In the genomic region with DNA sequence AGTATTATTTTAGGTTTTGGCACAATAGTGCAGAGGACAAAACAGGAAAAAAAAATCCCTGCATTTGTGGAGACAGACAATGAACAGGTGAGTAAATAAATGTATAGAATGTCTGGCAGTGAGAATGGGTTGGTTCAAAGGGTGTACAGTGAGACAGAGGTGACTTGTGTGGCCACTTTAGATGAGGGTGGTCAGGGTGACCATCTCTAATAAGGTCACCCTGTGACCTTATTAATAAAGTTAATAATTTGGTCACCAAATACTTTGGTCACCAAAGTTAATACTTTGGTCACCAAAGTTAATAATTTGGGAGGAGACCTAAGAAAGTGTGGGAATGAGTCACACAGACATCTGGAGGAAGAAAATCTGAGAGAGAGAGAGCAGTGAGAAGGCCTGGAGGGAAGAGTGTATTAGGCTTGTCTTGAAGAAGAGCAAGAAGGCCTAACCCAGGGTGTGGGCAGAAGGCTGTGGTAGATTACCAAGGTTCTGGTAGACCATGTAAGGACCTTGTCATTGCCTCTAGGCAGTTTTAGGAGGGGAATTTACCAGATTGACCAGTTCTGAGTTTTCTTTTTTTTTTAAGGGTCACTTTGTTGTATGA, we compare ENCODE assay signal across 13 cellular contexts.
A peak's percentile ranks its signal among the peaks of the same experiment; 100 is the strongest.
DNase-seq lines count a peak whose midpoint lies in the region; ATAC-seq, FAIRE-seq and TF ChIP-seq lines count a peak whose summit lies in the region.
"Had no signal": no experiment of that assay in that cellular context is flagged by ENCODE, and none has a peak within 500 bp of the region (broad histone marks: within the 10 kb centered on the region; RNA-seq: fewer than 3 reads in every experiment).

No MANE protein-coding gene starts in this region.

- TF ChIP-seq POLR2A in GM12878 (IDR thresholded peaks at IDR 0.05; ENCODE audit: low read depth, low read length) (no peak), transverse colon (IDR thresholded peaks at IDR 0.05) (no peak)

- TF ChIP-seq RAD21 in GM12878 (IDR thresholded peaks at IDR 0.05; ENCODE audit: insufficient read depth, low read depth, low read length), result no peak

- H3K4me1 ChIP-seq in GM12878 (ENCODE audit: control insufficient read depth, insufficient read depth, low read length) (no peaks in the 10 kb centered on the region), transverse colon (no peaks in the 10 kb centered on the region)

- H3K4me2 ChIP-seq in GM12878 (ENCODE audit: control insufficient read depth, insufficient read depth), result no peak overlapping the region

- DNase-seq in GM12878 (ENCODE audit: low read depth, low spot score) (no peak), NCI-H510A (lab: John Stamatoyannopoulos, UW) (no peak), hippocampal formation (lab: John Stamatoyannopoulos, UW) (no peak), SHP77 treated with DMSO at 0.1 percent for 48 hours (lab: John Stamatoyannopoulos, UW) (no peak), transverse colon (no peak)
- DNase-seq: C1 segment of cervical spinal cord, MG63, NCI-H82 had no signal

- RAD21 ChIA-PET in GM12878 (lab: Charles Lee; ENCODE audit: unreplicated experiment), result no interaction called here

- H3K4me3 ChIP-seq in GM12878, result no peak overlapping the region
- no peak overlapping the region for H3K4me3 ChIP-seq in transverse colon
- H3K4me3 ChIP-seq: lung, MG63, SK-N-MC had no signal

- H3K9me3 ChIP-seq in GM12878 (replicated peaks; ENCODE audit: control insufficient read depth, insufficient read depth, low read length) (no peaks in the 10 kb centered on the region; the same call in 1 of the 3 replicates), transverse colon (no peaks in the 10 kb centered on the region)
- H3K9me3 ChIP-seq: MG63 had no signal

- H4K20me1 ChIP-seq in GM12878 (ENCODE audit: control insufficient read depth, insufficient read depth), result no peaks in the 10 kb centered on the region

- TF ChIP-seq CTCF in GM12878 (IDR thresholded peaks at IDR 0.05 in 2 of 3, conservative IDR thresholded peaks at IDR 0.05 in 1 of 3; ENCODE audit: control insufficient read depth in 2 of 3, extremely low read depth in 1 of 3, insufficient read depth in 1 of 3, low read depth in 3 of 3, low read length in 3 of 3) (no peak), transverse colon (IDR thresholded peaks at IDR 0.05) (no peak)

- no peak overlapping the region for H2AFZ ChIP-seq in GM12878 (ENCODE audit: control insufficient read depth, low read depth, low read length)

- peak; percentile 73 for ATAC-seq in GM18867 (IDR thresholded peaks at IDR 0.05; ENCODE audit: unreplicated experiment)
- peak; percentile 60 for ATAC-seq in GM21515 (IDR thresholded peaks at IDR 0.05; ENCODE audit: unreplicated experiment)
- peak; percentile 65 for ATAC-seq in HG03066 (IDR thresholded peaks at IDR 0.05; ENCODE audit: low read depth, unreplicated experiment)
- ATAC-seq in GM12878, result peak; percentile 85

- SMC1A ChIA-PET in GM12878 (lab: Charles Lee; ENCODE audit: uncharacterized antibody, unreplicated experiment), result interaction anchor here (0.6 kb wide), 1 partner anchor 560 kb away, joined by 3 read pairs; no protein-coding TSS in a partner anchor

- in situ Hi-C loops in GM12878 (cut with MboI) (loop anchor here (25.0 kb wide), 1 partner anchor 1203 kb away; no protein-coding TSS in a partner anchor), transverse colon (cut with MboI; ENCODE audit: low pct_ligation_motif_present in 1 of 4, low pct_unique_long_range_greater_than_20kb in 1 of 4, low sequenced_read_pairs in 3 of 4) (loop anchor here in 1 of 4 donors (25.0 kb wide), 1 partner anchor 97 kb away; no protein-coding TSS in a partner anchor)

- POLR2A ChIA-PET in GM12878 (lab: Charles Lee), result no interaction called here

- H3K27me3 ChIP-seq in GM12878 (replicated peaks in 1 of 2; ENCODE audit: control insufficient read depth in 2 of 2, insufficient read depth in 2 of 2, low read length in 1 of 2) (no peaks in the 10 kb centered on the region), transverse colon (no peaks in the 10 kb centered on the region)
- H3K27me3 ChIP-seq: MG63 had no signal

- intact Hi-C loops in GM12878 (cut with micrococcal nuclease; ENCODE audit: unreplicated experiment) (loop anchor here (2.0 kb wide), 1 partner anchor 323 kb away; no protein-coding TSS in a partner anchor), transverse colon (cut with DNase I; ENCODE audit: low total_unique reads) (no loop called here)

- no TSS peak for BruUV-seq in GM12878 (replicated peaks; lab: Mats Ljungman, UMichigan)

- no peak overlapping the region for H3K9ac ChIP-seq in GM12878 (ENCODE audit: control insufficient read depth, insufficient read depth, low read length)

- H3K79me2 ChIP-seq in GM12878 (ENCODE audit: control insufficient read depth, insufficient read depth, low read length), result no peaks in the 10 kb centered on the region

- H3K36me3 ChIP-seq in GM12878 (ENCODE audit: control insufficient read depth in 2 of 2, insufficient read depth in 2 of 2, low read length in 1 of 2), result no peaks in the 10 kb centered on the region
- no peaks in the 10 kb centered on the region for H3K36me3 ChIP-seq in transverse colon
- H3K36me3 ChIP-seq: MG63 had no signal

- FAIRE-seq in GM12878 (lab: Jason Lieb, UNC), result no peak

- TF ChIP-seq EP300 in GM12878 (IDR thresholded peaks at IDR 0.05; ENCODE audit: borderline replicate concordance in 1 of 2, control insufficient read depth in 1 of 2, low read depth in 2 of 2, low read length in 2 of 2) (no peak), transverse colon (IDR thresholded peaks at IDR 0.05; ENCODE audit: low read depth) (no peak)

- CTCF ChIA-PET in GM12878 (lab: Yijun Ruan, JAX), result no interaction called here

- H3K27ac ChIP-seq in GM12878 (ENCODE audit: control insufficient read depth, insufficient read depth) (no peak overlapping the region), transverse colon (no peak overlapping the region)
- H3K27ac ChIP-seq: SK-N-MC had no signal

TF ChIP-seq in GM12878, 131 proteins besides CTCF, POLR2A, EP300 and RAD21 (continues in another document):
- TF ChIP-seq NR2F1 (conservative IDR thresholded peaks at IDR 0.05), result no peak; the same call in 1 of the 2 replicates
- TF ChIP-seq ZNF207 (IDR thresholded peaks at IDR 0.05; ENCODE audit: borderline replicate concordance), result no peak
- TF ChIP-seq, protein P1, sequence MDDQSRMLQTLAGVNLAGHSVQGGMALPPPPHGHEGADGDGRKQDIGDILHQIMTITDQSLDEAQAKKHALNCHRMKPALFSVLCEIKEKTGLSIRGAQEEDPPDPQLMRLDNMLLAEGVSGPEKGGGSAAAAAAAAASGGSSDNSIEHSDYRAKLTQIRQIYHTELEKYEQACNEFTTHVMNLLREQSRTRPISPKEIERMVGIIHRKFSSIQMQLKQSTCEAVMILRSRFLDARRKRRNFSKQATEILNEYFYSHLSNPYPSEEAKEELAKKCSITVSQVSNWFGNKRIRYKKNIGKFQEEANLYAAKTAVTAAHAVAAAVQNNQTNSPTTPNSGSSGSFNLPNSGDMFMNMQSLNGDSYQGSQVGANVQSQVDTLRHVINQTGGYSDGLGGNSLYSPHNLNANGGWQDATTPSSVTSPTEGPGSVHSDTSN (IDR thresholded peaks at IDR 0.05; ENCODE audit: insufficient replicate concordance, low read depth, low read length), result no peak
- TF ChIP-seq RAD51 (IDR thresholded peaks at IDR 0.05), result no peak
- no peak for TF ChIP-seq BCL11A (IDR thresholded peaks at IDR 0.05; ENCODE audit: low read depth, low read length)
- TF ChIP-seq, protein P2, sequence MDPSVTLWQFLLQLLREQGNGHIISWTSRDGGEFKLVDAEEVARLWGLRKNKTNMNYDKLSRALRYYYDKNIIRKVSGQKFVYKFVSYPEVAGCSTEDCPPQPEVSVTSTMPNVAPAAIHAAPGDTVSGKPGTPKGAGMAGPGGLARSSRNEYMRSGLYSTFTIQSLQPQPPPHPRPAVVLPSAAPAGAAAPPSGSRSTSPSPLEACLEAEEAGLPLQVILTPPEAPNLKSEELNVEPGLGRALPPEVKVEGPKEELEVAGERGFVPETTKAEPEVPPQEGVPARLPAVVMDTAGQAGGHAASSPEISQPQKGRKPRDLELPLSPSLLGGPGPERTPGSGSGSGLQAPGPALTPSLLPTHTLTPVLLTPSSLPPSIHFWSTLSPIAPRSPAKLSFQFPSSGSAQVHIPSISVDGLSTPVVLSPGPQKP (IDR thresholded peaks at IDR 0.05; ENCODE audit: low read depth, low read length), result no peak
- TF ChIP-seq, protein P3, sequence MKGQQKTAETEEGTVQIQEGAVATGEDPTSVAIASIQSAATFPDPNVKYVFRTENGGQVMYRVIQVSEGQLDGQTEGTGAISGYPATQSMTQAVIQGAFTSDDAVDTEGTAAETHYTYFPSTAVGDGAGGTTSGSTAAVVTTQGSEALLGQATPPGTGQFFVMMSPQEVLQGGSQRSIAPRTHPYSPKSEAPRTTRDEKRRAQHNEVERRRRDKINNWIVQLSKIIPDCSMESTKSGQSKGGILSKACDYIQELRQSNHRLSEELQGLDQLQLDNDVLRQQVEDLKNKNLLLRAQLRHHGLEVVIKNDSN (IDR thresholded peaks at IDR 0.05; ENCODE audit: borderline replicate concordance, extremely low read length, insufficient read depth, low read depth, low read length), result no peak
- TF ChIP-seq MEF2A (IDR thresholded peaks at IDR 0.05; ENCODE audit: insufficient read depth, low read depth, low read length), result no peak
- TF ChIP-seq MXI1 (IDR thresholded peaks at IDR 0.05; ENCODE audit: low read depth, low read length), result no peak
- no peak for TF ChIP-seq RCOR1 (conservative IDR thresholded peaks at IDR 0.05; ENCODE audit: low read depth, low read length)
- TF ChIP-seq SUPT20H (IDR thresholded peaks at IDR 0.05; ENCODE audit: borderline replicate concordance, control insufficient read depth, low read depth, low read length), result no peak
- TF ChIP-seq, protein P4, sequence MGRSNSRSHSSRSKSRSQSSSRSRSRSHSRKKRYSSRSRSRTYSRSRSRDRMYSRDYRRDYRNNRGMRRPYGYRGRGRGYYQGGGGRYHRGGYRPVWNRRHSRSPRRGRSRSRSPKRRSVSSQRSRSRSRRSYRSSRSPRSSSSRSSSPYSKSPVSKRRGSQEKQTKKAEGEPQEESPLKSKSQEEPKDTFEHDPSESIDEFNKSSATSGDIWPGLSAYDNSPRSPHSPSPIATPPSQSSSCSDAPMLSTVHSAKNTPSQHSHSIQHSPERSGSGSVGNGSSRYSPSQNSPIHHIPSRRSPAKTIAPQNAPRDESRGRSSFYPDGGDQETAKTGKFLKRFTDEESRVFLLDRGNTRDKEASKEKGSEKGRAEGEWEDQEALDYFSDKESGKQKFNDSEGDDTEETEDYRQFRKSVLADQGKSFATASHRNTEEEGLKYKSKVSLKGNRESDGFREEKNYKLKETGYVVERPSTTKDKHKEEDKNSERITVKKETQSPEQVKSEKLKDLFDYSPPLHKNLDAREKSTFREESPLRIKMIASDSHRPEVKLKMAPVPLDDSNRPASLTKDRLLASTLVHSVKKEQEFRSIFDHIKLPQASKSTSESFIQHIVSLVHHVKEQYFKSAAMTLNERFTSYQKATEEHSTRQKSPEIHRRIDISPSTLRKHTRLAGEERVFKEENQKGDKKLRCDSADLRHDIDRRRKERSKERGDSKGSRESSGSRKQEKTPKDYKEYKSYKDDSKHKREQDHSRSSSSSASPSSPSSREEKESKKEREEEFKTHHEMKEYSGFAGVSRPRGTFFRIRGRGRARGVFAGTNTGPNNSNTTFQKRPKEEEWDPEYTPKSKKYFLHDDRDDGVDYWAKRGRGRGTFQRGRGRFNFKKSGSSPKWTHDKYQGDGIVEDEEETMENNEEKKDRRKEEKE (IDR thresholded peaks at IDR 0.05), result no peak
